ENCODE assay signal across 1 cellular context in the genomic region with DNA sequence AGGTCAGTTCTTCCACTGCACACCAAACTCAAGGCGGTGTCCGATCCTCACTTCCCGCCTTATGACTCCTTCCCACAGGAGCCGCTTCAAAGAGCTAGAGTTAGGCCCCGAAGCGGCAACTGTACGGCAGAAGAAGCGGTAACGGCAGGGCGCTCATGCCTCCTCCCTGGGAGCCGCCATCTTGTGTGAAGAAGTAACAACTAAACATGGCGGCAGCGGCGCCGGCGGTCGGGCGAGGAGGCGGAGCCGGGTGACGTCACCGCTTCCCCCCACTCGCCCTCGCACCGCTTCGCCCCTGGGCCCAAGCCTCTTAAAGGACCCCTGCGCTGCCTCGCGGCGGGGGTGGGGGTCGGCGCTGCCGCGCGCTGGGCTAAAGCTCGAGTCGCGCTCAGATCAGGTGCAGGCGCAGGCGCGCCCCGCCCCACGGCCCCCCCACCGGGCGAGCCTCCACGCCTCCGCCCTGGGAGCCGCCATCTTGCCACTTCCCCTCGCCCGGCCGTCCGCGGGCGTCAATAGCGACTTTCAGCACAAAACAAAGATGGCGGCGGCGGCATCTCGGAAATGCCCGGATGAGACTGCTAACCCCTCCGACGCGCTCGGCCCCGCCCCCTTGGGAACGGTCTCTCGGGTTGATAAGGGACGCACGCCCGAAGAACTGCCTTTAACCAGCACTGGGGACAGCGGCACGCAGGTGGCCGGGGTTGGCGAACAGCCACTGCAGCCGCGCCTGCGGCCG.
A peak's percentile ranks its signal among the peaks of the same experiment; 100 is the strongest.
TF ChIP-seq lines count a peak whose summit lies in the region.

A gene (minus strand): TSS at position 187 of the 736 bp plus-strand sequence. CDS start 978 bp downstream, outside the sequence.

TF ChIP-seq in K562, 482 proteins besides CTCF, POLR2A, EP300 and RAD21 (continued from another document):
- TF ChIP-seq, protein P1, sequence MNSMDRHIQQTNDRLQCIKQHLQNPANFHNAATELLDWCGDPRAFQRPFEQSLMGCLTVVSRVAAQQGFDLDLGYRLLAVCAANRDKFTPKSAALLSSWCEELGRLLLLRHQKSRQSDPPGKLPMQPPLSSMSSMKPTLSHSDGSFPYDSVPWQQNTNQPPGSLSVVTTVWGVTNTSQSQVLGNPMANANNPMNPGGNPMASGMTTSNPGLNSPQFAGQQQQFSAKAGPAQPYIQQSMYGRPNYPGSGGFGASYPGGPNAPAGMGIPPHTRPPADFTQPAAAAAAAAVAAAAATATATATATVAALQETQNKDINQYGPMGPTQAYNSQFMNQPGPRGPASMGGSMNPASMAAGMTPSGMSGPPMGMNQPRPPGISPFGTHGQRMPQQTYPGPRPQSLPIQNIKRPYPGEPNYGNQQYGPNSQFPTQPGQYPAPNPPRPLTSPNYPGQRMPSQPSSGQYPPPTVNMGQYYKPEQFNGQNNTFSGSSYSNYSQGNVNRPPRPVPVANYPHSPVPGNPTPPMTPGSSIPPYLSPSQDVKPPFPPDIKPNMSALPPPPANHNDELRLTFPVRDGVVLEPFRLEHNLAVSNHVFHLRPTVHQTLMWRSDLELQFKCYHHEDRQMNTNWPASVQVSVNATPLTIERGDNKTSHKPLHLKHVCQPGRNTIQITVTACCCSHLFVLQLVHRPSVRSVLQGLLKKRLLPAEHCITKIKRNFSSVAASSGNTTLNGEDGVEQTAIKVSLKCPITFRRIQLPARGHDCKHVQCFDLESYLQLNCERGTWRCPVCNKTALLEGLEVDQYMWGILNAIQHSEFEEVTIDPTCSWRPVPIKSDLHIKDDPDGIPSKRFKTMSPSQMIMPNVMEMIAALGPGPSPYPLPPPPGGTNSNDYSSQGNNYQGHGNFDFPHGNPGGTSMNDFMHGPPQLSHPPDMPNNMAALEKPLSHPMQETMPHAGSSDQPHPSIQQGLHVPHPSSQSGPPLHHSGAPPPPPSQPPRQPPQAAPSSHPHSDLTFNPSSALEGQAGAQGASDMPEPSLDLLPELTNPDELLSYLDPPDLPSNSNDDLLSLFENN (IDR thresholded peaks at IDR 0.05; ENCODE audit: low read depth in 2 of 2, low read length in 2 of 2): peak in 1 of 2 experiments; percentile 20; a peak in 1 of 4 replicates
- peak; percentile 46 for TF ChIP-seq ZNF263 (CRISPR knock-in tag; IDR thresholded peaks at IDR 0.05; ENCODE audit: borderline replicate concordance)
- peak; percentile 88 for TF ChIP-seq KAT8 (IDR thresholded peaks at IDR 0.05; ENCODE audit: low read depth)
- TF ChIP-seq, protein P2, sequence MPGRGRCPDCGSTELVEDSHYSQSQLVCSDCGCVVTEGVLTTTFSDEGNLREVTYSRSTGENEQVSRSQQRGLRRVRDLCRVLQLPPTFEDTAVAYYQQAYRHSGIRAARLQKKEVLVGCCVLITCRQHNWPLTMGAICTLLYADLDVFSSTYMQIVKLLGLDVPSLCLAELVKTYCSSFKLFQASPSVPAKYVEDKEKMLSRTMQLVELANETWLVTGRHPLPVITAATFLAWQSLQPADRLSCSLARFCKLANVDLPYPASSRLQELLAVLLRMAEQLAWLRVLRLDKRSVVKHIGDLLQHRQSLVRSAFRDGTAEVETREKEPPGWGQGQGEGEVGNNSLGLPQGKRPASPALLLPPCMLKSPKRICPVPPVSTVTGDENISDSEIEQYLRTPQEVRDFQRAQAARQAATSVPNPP (IDR thresholded peaks at IDR 0.05; ENCODE audit: borderline replicate concordance, insufficient read depth, insufficient read length): no peak
- TF ChIP-seq, protein P3, sequence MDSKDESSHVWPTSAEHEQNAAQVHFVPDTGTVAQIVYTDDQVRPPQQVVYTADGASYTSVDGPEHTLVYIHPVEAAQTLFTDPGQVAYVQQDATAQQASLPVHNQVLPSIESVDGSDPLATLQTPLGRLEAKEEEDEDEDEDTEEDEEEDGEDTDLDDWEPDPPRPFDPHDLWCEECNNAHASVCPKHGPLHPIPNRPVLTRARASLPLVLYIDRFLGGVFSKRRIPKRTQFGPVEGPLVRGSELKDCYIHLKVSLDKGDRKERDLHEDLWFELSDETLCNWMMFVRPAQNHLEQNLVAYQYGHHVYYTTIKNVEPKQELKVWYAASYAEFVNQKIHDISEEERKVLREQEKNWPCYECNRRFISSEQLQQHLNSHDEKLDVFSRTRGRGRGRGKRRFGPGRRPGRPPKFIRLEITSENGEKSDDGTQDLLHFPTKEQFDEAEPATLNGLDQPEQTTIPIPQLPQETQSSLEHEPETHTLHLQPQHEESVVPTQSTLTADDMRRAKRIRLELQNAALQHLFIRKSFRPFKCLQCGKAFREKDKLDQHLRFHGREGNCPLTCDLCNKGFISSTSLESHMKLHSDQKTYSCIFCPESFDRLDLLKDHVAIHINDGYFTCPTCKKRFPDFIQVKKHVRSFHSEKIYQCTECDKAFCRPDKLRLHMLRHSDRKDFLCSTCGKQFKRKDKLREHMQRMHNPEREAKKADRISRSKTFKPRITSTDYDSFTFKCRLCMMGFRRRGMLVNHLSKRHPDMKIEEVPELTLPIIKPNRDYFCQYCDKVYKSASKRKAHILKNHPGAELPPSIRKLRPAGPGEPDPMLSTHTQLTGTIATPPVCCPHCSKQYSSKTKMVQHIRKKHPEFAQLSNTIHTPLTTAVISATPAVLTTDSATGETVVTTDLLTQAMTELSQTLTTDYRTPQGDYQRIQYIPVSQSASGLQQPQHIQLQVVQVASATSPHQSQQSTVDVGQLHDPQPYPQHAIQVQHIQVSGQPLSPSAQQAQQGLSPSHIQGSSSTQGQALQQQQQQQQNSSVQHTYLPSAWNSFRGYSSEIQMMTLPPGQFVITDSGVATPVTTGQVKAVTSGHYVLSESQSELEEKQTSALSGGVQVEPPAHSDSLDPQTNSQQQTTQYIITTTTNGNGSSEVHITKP (IDR thresholded peaks at IDR 0.05; ENCODE audit: partially characterized antibody): no peak
- peak; percentile 52; the same call in 1 of the 2 replicates for TF ChIP-seq TEAD4 (IDR thresholded peaks at IDR 0.05; ENCODE audit: low read length)
- no peak for TF ChIP-seq TEAD4 (CRISPR knock-in tag; IDR thresholded peaks at IDR 0.05; ENCODE audit: borderline replicate concordance)
- no peak for TF ChIP-seq GABPA (tag; conservative IDR thresholded peaks at IDR 0.05; ENCODE audit: low read depth)
- TF ChIP-seq PRMT5 (CRISPR knock-in tag; IDR thresholded peaks at IDR 0.05): no peak
- TF ChIP-seq, protein P4, sequence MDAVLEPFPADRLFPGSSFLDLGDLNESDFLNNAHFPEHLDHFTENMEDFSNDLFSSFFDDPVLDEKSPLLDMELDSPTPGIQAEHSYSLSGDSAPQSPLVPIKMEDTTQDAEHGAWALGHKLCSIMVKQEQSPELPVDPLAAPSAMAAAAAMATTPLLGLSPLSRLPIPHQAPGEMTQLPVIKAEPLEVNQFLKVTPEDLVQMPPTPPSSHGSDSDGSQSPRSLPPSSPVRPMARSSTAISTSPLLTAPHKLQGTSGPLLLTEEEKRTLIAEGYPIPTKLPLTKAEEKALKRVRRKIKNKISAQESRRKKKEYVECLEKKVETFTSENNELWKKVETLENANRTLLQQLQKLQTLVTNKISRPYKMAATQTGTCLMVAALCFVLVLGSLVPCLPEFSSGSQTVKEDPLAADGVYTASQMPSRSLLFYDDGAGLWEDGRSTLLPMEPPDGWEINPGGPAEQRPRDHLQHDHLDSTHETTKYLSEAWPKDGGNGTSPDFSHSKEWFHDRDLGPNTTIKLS (IDR thresholded peaks at IDR 0.05; ENCODE audit: borderline replicate concordance, low read depth): peak; percentile 49; the same call in 1 of the 2 replicates
- TF ChIP-seq GATA2 (CRISPR knock-in tag; IDR thresholded peaks at IDR 0.05): no peak
